Comparison of ENCODE assay signal across 2 cellular contexts in genomic region chr5:1199340-1199648, GRCh38.
TF ChIP-seq lines count a peak whose summit lies in the region.

No MANE protein-coding gene starts in this region.

TF ChIP-seq in K562, 482 proteins besides CTCF, POLR2A, EP300 and RAD21:
- TF ChIP-seq, protein P1, sequence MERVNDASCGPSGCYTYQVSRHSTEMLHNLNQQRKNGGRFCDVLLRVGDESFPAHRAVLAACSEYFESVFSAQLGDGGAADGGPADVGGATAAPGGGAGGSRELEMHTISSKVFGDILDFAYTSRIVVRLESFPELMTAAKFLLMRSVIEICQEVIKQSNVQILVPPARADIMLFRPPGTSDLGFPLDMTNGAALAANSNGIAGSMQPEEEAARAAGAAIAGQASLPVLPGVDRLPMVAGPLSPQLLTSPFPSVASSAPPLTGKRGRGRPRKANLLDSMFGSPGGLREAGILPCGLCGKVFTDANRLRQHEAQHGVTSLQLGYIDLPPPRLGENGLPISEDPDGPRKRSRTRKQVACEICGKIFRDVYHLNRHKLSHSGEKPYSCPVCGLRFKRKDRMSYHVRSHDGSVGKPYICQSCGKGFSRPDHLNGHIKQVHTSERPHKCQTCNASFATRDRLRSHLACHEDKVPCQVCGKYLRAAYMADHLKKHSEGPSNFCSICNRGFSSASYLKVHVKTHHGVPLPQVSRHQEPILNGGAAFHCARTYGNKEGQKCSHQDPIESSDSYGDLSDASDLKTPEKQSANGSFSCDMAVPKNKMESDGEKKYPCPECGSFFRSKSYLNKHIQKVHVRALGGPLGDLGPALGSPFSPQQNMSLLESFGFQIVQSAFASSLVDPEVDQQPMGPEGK (CRISPR knock-in tag; IDR thresholded peaks at IDR 0.05; ENCODE audit: borderline replicate concordance): 0 out of 2 replicates have a peak, but pooled peaks have one; percentile 22
- TF ChIP-seq, protein P2, sequence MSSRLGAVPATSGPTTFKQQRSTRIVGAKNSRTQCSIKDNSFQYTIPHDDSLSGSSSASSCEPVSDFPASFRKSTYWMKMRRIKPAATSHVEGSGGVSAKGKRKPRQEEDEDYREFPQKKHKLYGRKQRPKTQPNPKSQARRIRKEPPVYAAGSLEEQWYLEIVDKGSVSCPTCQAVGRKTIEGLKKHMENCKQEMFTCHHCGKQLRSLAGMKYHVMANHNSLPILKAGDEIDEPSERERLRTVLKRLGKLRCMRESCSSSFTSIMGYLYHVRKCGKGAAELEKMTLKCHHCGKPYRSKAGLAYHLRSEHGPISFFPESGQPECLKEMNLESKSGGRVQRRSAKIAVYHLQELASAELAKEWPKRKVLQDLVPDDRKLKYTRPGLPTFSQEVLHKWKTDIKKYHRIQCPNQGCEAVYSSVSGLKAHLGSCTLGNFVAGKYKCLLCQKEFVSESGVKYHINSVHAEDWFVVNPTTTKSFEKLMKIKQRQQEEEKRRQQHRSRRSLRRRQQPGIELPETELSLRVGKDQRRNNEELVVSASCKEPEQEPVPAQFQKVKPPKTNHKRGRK (tag; IDR thresholded peaks at IDR 0.05): peak; percentile 99
- TF ChIP-seq BRCA1 (IDR thresholded peaks at IDR 0.05) (no peak), BRCA1 (CRISPR knock-in tag; IDR thresholded peaks at IDR 0.05) (no peak), CSDE1 (IDR thresholded peaks at IDR 0.05) (peak in 1 of 2 experiments; percentile 85; a peak in 1 of 4 replicates), ADNP (tag; IDR thresholded peaks at IDR 0.05) (peak; percentile 34; the same call in 1 of the 2 replicates), ARID2 (IDR thresholded peaks at IDR 0.05) (peak; percentile 50; the same call in 1 of the 2 replicates), DNMT1 (IDR thresholded peaks at IDR 0.05) (0 out of 2 replicates have a peak, but pooled peaks have one; percentile 95), ZNF124 (CRISPR knock-in tag; IDR thresholded peaks at IDR 0.05) (no peak), TOE1 (IDR thresholded peaks at IDR 0.05; ENCODE audit: borderline replicate concordance) (0 out of 2 replicates have a peak, but pooled peaks have one; percentile 54), TOE1 (CRISPR knock-in tag; IDR thresholded peaks at IDR 0.05; ENCODE audit: borderline replicate concordance, low read depth) (no peak)
- TF ChIP-seq, protein P3, sequence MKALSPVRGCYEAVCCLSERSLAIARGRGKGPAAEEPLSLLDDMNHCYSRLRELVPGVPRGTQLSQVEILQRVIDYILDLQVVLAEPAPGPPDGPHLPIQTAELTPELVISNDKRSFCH (CRISPR knock-in tag; IDR thresholded peaks at IDR 0.05): 0 out of 2 replicates have a peak, but pooled peaks have one; percentile 20
- TF ChIP-seq, protein P3 (tag; IDR thresholded peaks at IDR 0.05): no peak

TF ChIP-seq in endothelial cell of umbilical vein, 7 proteins besides CTCF, POLR2A, EP300 and RAD21:
- TF ChIP-seq POLR2AphosphoS5 (IDR thresholded peaks at IDR 0.05; ENCODE audit: insufficient read depth, low read depth, low read length): no peak
- no peak for TF ChIP-seq FOS (IDR thresholded peaks at IDR 0.05; ENCODE audit: borderline replicate concordance, insufficient read depth, low read length)
- TF ChIP-seq JUN (IDR thresholded peaks at IDR 0.05; ENCODE audit: borderline replicate concordance, insufficient read depth, insufficient read length, low read depth): no peak
- TF ChIP-seq MAX (IDR thresholded peaks at IDR 0.05; ENCODE audit: insufficient read depth, insufficient read length): no peak
- TF ChIP-seq GATA2 (IDR thresholded peaks at IDR 0.05; ENCODE audit: insufficient read depth, insufficient read length, low read depth, low read length): no peak
- TF ChIP-seq EZH2 (IDR thresholded peaks at IDR 0.05; ENCODE audit: borderline replicate concordance, low read depth, low read length, severe bottlenecking): no peak
- no peak for TF ChIP-seq MYC (IDR thresholded peaks at IDR 0.05; ENCODE audit: low read depth, low read length)
